8 cellular contexts compared by ENCODE assay signal in the genomic region with DNA sequence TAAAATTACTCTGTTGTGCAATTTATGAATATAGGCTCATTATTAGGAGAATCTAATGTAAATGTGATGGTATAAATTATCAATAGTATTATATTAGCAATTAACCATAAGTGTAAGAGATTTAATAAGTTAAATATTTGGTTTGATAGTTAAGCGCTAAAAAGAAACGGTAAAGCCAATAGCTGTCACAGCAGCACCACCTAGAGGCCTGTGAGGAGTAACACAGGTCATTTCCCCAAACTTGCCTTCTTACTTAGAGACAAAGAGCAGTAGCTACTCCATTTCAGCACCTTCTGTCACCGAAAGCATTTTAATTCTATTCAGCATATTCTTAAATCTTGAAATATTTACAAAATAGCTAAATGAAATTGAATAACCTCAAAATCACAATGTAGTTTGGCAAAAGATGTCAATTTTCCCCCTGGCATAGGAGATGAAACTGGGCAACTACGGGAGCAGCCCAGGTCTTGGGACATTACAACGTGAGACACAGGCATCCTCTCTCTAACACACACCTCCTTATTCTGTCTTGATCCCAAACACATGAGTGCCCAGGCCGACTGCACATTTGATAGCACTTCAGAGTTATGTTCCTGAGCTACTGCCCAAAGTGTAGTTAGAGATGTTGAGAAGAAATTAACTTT. TPM values are rescaled to one million over a fixed set of nuclear protein-coding genes. Genes with fewer than 3 reads are reported as not detected.
DNase-seq lines count a peak whose midpoint lies in the region; ATAC-seq and TF ChIP-seq lines count a peak whose summit lies in the region.

No MANE protein-coding gene starts in this region.

- H3K4me2 ChIP-seq in Karpas-422 (ENCODE audit: low read depth, low read length, poor library complexity, severe bottlenecking), result no peak overlapping the region

- in situ Hi-C loops in astrocyte of the cerebellum (cut with HindIII; ENCODE audit: low sequenced_read_pairs), result no loop called here

- H3K9ac ChIP-seq in Karpas-422 (ENCODE audit: low read length), result no peak overlapping the region

- no peaks in the 10 kb centered on the region for H3K9me2 ChIP-seq in Karpas-422 (replicated peaks; ENCODE audit: insufficient read depth, low read length)

- no peak overlapping the region for H3K27ac Mint-ChIP-seq in immature natural killer cell

- no peak overlapping the region for H3K4me3 ChIP-seq in Karpas-422 (ENCODE audit: low read length)
- no peak overlapping the region for H3K4me3 ChIP-seq in astrocyte of the cerebellum (ENCODE audit: low read depth, low read length)

- H3K9me3 Mint-ChIP-seq in immature natural killer cell, result no peaks in the 10 kb centered on the region

- no peak overlapping the region for H3K27ac ChIP-seq in Karpas-422 (ENCODE audit: low read length)

- no peaks in the 10 kb centered on the region for H3K4me1 ChIP-seq in Karpas-422 (ENCODE audit: low read length)

- peak; percentile 89 for TF ChIP-seq CTCF in astrocyte of the cerebellum (IDR thresholded peaks at IDR 0.05; ENCODE audit: low read depth, low read length, missing control alignments)

- H4K20me1 ChIP-seq in Karpas-422 (ENCODE audit: insufficient read depth, low read depth, low read length), result no peaks in the 10 kb centered on the region

- ATAC-seq in GM18909 (IDR thresholded peaks at IDR 0.05; ENCODE audit: poor library complexity, unreplicated experiment) (peak; percentile 60), GM21381 (IDR thresholded peaks at IDR 0.05; ENCODE audit: unreplicated experiment) (no peak)

- H2AFZ ChIP-seq in Karpas-422 (ENCODE audit: low read length), result no peak overlapping the region

- no peaks in the 10 kb centered on the region for H3K9me3 ChIP-seq in Karpas-422 (ENCODE audit: low read length)

- no peak overlapping the region for H3K4me3 Mint-ChIP-seq in immature natural killer cell

- H3K27me3 Mint-ChIP-seq in immature natural killer cell (ENCODE audit: low read depth in 3 of 3), result peaks cover 0 to 7% (median under 1%) of the 10 kb centered on the region in 3 donors

- H3K79me2 ChIP-seq in Karpas-422 (ENCODE audit: low read length), result no peaks in the 10 kb centered on the region

- no peaks in the 10 kb centered on the region for H3K27me3 ChIP-seq in Karpas-422 (ENCODE audit: low read length)

- DNase-seq in CD1c-positive myeloid dendritic cell (ENCODE audit: extremely low spot score) (peak; percentile 77), Karpas-422 (peak; percentile 86), T follicular helper cell (ENCODE audit: low read depth) (peak; percentile 43), astrocyte of the cerebellum (ENCODE audit: low read depth) (peak; percentile 47), immature natural killer cell (peak; percentile 35 to 51 (median 47))
- peak; percentile 20 to 36 (median 32) for DNase-seq in stimulated activated CD4-positive, alpha-beta T cell treated with anti-CD3 and anti-CD28 coated beads, Interleukin-1b, Interleukin-23, amount 100 ng/mL, for 24 hours (ENCODE audit: low read depth in 4 of 4, low spot score in 1 of 4)

- H3K4me1 Mint-ChIP-seq in immature natural killer cell, result no peaks in the 10 kb centered on the region

- H3K36me3 Mint-ChIP-seq in immature natural killer cell, result no peaks in the 10 kb centered on the region

- H3K36me3 ChIP-seq in Karpas-422 (ENCODE audit: insufficient read depth, low read length), result no peaks in the 10 kb centered on the region

RNA-seq across cellular contexts. Expression of gene DYNLRB2, which starts 14.3 kb away (rescaled TPM):
- not detected in 2 replicates for total RNA-seq in Karpas-422 (2014; rRNA removed; shearing (Covaris generic); ENCODE audit: low replicate concordance)
- 1 to 10 TPM in 1 of 3 donors, under 1 TPM in 1, not detected in 1; 0.81 to 1.1 TPM for polyA plus RNA-seq in immature natural killer cell

Comparison
In these comparisons a context has a peak if more than half of its experiments do, and no peak if none do; other contexts are left out.
1. DNase-seq: peak in every context shown above with its lines; median percentile 86 in Karpas-422; 77 in CD1c-positive myeloid dendritic cell; 47 in astrocyte of the cerebellum; 47 in immature natural killer cell; 43 in T follicular helper cell; 32 in stimulated activated CD4-positive, alpha-beta T cell treated with anti-CD3 and anti-CD28 coated beads, Interleukin-1b, Interleukin-23, amount 100 ng/mL, for 24 hours.